10 cellular contexts compared by ENCODE assay signal in the genomic region with DNA sequence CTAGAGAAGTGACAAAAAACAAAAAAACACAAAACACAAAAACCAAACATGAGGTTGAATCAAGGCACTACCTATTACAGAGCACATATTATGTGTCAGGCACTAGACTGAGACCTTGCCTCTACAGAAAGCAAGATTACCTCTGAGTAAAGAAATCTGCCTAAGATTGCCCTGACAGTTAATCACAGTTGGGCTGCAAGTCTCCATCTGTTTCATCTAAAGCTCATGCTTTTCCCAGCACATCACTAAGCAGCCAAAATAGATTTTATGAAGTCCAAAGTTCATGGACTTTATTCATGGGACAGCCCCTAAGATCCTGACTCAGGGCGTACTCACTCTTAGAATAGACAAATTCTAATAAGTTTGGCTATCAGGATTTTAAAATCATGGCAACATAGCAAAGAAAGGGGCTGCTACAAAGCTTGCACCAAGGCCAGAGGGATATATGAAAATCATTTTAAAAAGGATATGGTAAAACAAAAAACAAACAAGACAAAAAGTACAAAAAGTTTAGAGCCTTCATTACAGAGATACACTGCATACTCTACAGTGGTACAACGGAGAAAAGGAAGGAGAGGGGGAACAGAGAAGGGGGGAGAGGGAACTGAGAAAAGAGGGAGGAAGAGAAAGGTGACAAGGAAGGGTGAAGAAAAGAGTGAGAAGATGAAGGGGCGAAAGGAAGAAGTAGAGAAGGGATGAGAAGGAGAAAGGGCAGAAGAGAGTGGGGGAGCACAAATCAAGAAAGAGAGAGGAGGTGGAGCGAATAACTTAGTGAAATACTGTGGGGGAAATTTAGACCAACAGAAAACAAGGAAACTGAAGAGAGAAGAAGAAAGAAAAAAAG. TPM values are rescaled to one million over a fixed set of nuclear protein-coding genes. Genes with fewer than 3 reads are reported as not detected.
DNase-seq lines count a peak whose midpoint lies in the region; ATAC-seq and TF ChIP-seq lines count a peak whose summit lies in the region.
"Had no signal": no experiment of that assay in that cellular context is flagged by ENCODE, and none has a peak within 500 bp of the region (broad histone marks: within the 10 kb centered on the region; RNA-seq: fewer than 3 reads in every experiment).

No MANE protein-coding gene starts in this region.

- BruUV-seq in A673 (replicated peaks; lab: Mats Ljungman, UMichigan), result no TSS peak

- peaks cover 2 to 3% of the 10 kb centered on the region in 2 donors for H3K9me3 Mint-ChIP-seq in natural killer cell

- DNase-seq in AG09319 (ENCODE audit: extremely low read depth, low read depth) (peak; percentile 30), M059J (ENCODE audit: low read depth) (peak; percentile 69), choroid plexus epithelial cell (ENCODE audit: low read depth) (peak; percentile 66), natural killer cell (no peak), NCI-H187 treated with DMSO at 0.1 percent for 48 hours (lab: John Stamatoyannopoulos, UW) (no peak), A673 (ENCODE audit: low spot score) (no peak), NCI-H1694 treated with DMSO at 0.1 percent for 48 hours (lab: John Stamatoyannopoulos, UW) (no peak)
- DNase-seq: effector CD8-positive, alpha-beta T cell; RPMI8226 had no signal

- CTCF ChIA-PET in A673 (lab: Charles Lee), result no interaction called here

- ATAC-seq in natural killer cell, result peak in 2 of 3 donors; percentile 24 to 26
- ATAC-seq in GM19455 (IDR thresholded peaks at IDR 0.05; ENCODE audit: unreplicated experiment), result no peak

- peaks cover 6% of the 10 kb centered on the region for H3K9me3 ChIP-seq in A673 (ENCODE audit: low read depth, low read length, poor library complexity, severe bottlenecking)

- H3K36me3 ChIP-seq in A673 (ENCODE audit: insufficient read depth, low read length, poor library complexity, severe bottlenecking), result peaks cover 7% of the 10 kb centered on the region

- POLR2A ChIA-PET in A673 (lab: Charles Lee; ENCODE audit: low non-redundant PET), result interaction anchor here (0.6 kb wide), 1 partner anchor 645 kb away, joined by 4 read pairs; no protein-coding TSS in a partner anchor

- H3K36me3 Mint-ChIP-seq in natural killer cell, result peaks cover 15% of the 10 kb centered on the region

- H3K4me1 ChIP-seq in A673 (ENCODE audit: insufficient read depth, low read length, poor library complexity, severe bottlenecking), result peaks cover under 1% of the 10 kb centered on the region

- H3K27me3 ChIP-seq in A673 (replicated peaks; ENCODE audit: insufficient read depth, low read depth, low read length, poor library complexity), result no peaks in the 10 kb centered on the region

- peak overlapping the region; percentile 67 to 69 for H3K27ac Mint-ChIP-seq in natural killer cell

- H3K4me1 Mint-ChIP-seq in natural killer cell, result peaks cover 52 to 66% of the 10 kb centered on the region in 2 donors

- H3K4me3 Mint-ChIP-seq in natural killer cell, result peak overlapping the region; percentile 29

- H3K4me3 ChIP-seq in choroid plexus epithelial cell (ENCODE audit: low read depth, low read length), result no peak overlapping the region
- H3K4me3 ChIP-seq in A673 (ENCODE audit: low read depth, low read length, poor library complexity, severe bottlenecking), result no peak overlapping the region

- no peak overlapping the region for H3K27ac ChIP-seq in A673 (ENCODE audit: low read depth, low read length, poor library complexity, severe bottlenecking)

- TF ChIP-seq CTCF in AG09319 (IDR thresholded peaks at IDR 0.05; ENCODE audit: low read depth, low read length) (no peak), choroid plexus epithelial cell (conservative IDR thresholded peaks at IDR 0.05; ENCODE audit: low read depth, low read length) (no peak), natural killer cell (IDR thresholded peaks at IDR 0.05) (no peak), A673 (conservative IDR thresholded peaks at IDR 0.05; ENCODE audit: low read depth, low read length) (no peak)

- no peaks in the 10 kb centered on the region for H3K27me3 Mint-ChIP-seq in natural killer cell (ENCODE audit: low read depth in 2 of 2)

- intact Hi-C loops in natural killer cell (cut with micrococcal nuclease) (no loop called here), A673 (cut with micrococcal nuclease; ENCODE audit: unreplicated experiment) (no loop called here)

RNA-seq across cellular contexts. Expression of gene RICTOR, which starts 58.2 kb away (rescaled TPM):
- 16.9 and 17.4 TPM in 2 replicates for total RNA-seq in M059J (2014; rRNA removed; shearing (Covaris generic))
- total RNA-seq in natural killer cell (100 to 1,000 TPM; 103 to 105 (median 103) TPM), A673 (2021) (23.3 TPM in 2 replicates)

Comparison
In these comparisons a context has a peak if more than half of its experiments do, and no peak if none do; other contexts are left out.
1. DNase-seq: peak in AG09319 (single experiment), M059J (single experiment) and choroid plexus epithelial cell (single experiment); none in natural killer cell (single experiment), NCI-H187 treated with DMSO at 0.1 percent for 48 hours (single experiment), A673 (single experiment) and NCI-H1694 treated with DMSO at 0.1 percent for 48 hours (single experiment).